9 cellular contexts compared by ENCODE assay signal in genomic region chr2:182754231-182754630, GRCh38.
"Had no signal": no experiment of that assay in that cellular context is flagged by ENCODE, and none has a peak within 500 bp of the region (broad histone marks: within the 10 kb centered on the region; RNA-seq: fewer than 3 reads in every experiment).

No MANE protein-coding gene starts in this region.

- H3K9ac ChIP-seq: GM23248 had no signal

- FAIRE-seq: HTR-8/SVneo had no signal

- H3K27ac ChIP-seq: GM23248 had no signal

- H2AFZ ChIP-seq: GM23248 had no signal

- H3K4me3 ChIP-seq: GM23248, HAP-1, K562 had no signal

- H3K9me3 ChIP-seq: HAP-1 had no signal

- DNase-seq: GM23248, GOT3, H7, HFFc6, IMR-90 had no signal

- H3K4me1 ChIP-seq: HAP-1 had no signal

- ATAC-seq: HCT116, K562 had no signal
